Comparison of ENCODE assay signal across 1 cellular context in genomic region chr11:61361686-61362541, GRCh38.
TF ChIP-seq lines count a peak whose summit lies in the region.

Gene CYB561A3 (minus strand): TSS chr11:61361882. CDS start chr11:61356713, 5,169 bp downstream.
Gene TMEM138 (plus strand): TSS chr11:61362374. CDS start chr11:61364391, 2,017 bp downstream.

TF ChIP-seq in K562, 482 proteins besides CTCF, POLR2A, EP300 and RAD21 (continued from another document and continues in another):
- TF ChIP-seq FOXP4 (CRISPR knock-in tag; IDR thresholded peaks at IDR 0.05; ENCODE audit: borderline replicate concordance): no peak
- peak; percentile 58; the same call in 1 of the 2 replicates for TF ChIP-seq HDAC2 (IDR thresholded peaks at IDR 0.05)
- TF ChIP-seq HDAC3 (IDR thresholded peaks at IDR 0.05; ENCODE audit: borderline replicate concordance, partially characterized antibody): no peak
- peak; percentile 65; the same call in 1 of the 2 replicates for TF ChIP-seq ERF (CRISPR knock-in tag; IDR thresholded peaks at IDR 0.05)
- peak; percentile 90 for TF ChIP-seq EGR1 (conservative IDR thresholded peaks at IDR 0.05)
- no peak for TF ChIP-seq SMARCA5 (IDR thresholded peaks at IDR 0.05)
- TF ChIP-seq TCF7 (IDR thresholded peaks at IDR 0.05; ENCODE audit: borderline replicate concordance): no peak
- no peak for TF ChIP-seq DDX20 (tag; IDR thresholded peaks at IDR 0.05; ENCODE audit: low read depth)
- no peak for TF ChIP-seq ZNF146 (CRISPR knock-in tag; IDR thresholded peaks at IDR 0.05; ENCODE audit: unreplicated experiment)
- TF ChIP-seq NELFE (IDR thresholded peaks at IDR 0.05; ENCODE audit: insufficient read depth, insufficient read length): no peak
- TF ChIP-seq VEZF1 (CRISPR knock-in tag; IDR thresholded peaks at IDR 0.05): peak; percentile 63; the same call in 1 of the 2 replicates
- TF ChIP-seq ZNF324 (CRISPR knock-in tag; IDR thresholded peaks at IDR 0.05): no peak
- TF ChIP-seq ZNF12 (CRISPR knock-in tag; IDR thresholded peaks at IDR 0.05): 0 out of 2 replicates have a peak, but pooled peaks have one; percentile 50
- peak; percentile 90 for TF ChIP-seq ZNF395 (CRISPR knock-in tag; IDR thresholded peaks at IDR 0.05)
- no peak for TF ChIP-seq NCOA6 (IDR thresholded peaks at IDR 0.05)
- peak; percentile 74 for TF ChIP-seq POLR2H (tag; IDR thresholded peaks at IDR 0.05; ENCODE audit: low read depth)
- TF ChIP-seq CGGBP1 (CRISPR knock-in tag; IDR thresholded peaks at IDR 0.05): no peak
- no peak for TF ChIP-seq SRF (CRISPR knock-in tag; IDR thresholded peaks at IDR 0.05)
- no peak for TF ChIP-seq RBM25 (IDR thresholded peaks at IDR 0.05; ENCODE audit: low read depth, low read length, severe bottlenecking)
- TF ChIP-seq HOXB6 (CRISPR knock-in tag; IDR thresholded peaks at IDR 0.05; ENCODE audit: borderline replicate concordance): no peak
- TF ChIP-seq CXXC5 (CRISPR knock-in tag; IDR thresholded peaks at IDR 0.05): peak; percentile 91
- TF ChIP-seq TCFL5 (CRISPR knock-in tag; conservative IDR thresholded peaks at IDR 0.05): no peak
- 0 out of 2 replicates have a peak, but pooled peaks have one; percentile 8 for TF ChIP-seq PREB (CRISPR knock-in tag; IDR thresholded peaks at IDR 0.05)
- TF ChIP-seq ZNF699 (CRISPR knock-in tag; IDR thresholded peaks at IDR 0.05; ENCODE audit: insufficient replicate concordance): no peak
- TF ChIP-seq ADNP (tag; IDR thresholded peaks at IDR 0.05): no peak
- TF ChIP-seq GABPA (tag; conservative IDR thresholded peaks at IDR 0.05; ENCODE audit: low read depth): peak; percentile 98
- no peak for TF ChIP-seq RBM15 (IDR thresholded peaks at IDR 0.05; ENCODE audit: insufficient read depth, low read length)
- TF ChIP-seq MTA1 (IDR thresholded peaks at IDR 0.05; ENCODE audit: borderline replicate concordance): 0 out of 2 replicates have a peak, but pooled peaks have one; percentile 58
- no peak for TF ChIP-seq CBFA2T3 (IDR thresholded peaks at IDR 0.05)
- TF ChIP-seq ZNF165 (CRISPR knock-in tag; IDR thresholded peaks at IDR 0.05; ENCODE audit: borderline replicate concordance): no peak
- TF ChIP-seq CREBBP (IDR thresholded peaks at IDR 0.05; ENCODE audit: low read depth, low read length): no peak
- no peak for TF ChIP-seq ZC3H4 (CRISPR knock-in tag; IDR thresholded peaks at IDR 0.05; ENCODE audit: borderline replicate concordance)
- TF ChIP-seq ZNF644 (tag; IDR thresholded peaks at IDR 0.05; ENCODE audit: low read depth): no peak
- TF ChIP-seq ZNF79 (CRISPR knock-in tag; IDR thresholded peaks at IDR 0.05; ENCODE audit: low read depth): no peak
- TF ChIP-seq ESRRA (IDR thresholded peaks at IDR 0.05; ENCODE audit: borderline replicate concordance, low read depth): peak; percentile 53; the same call in 1 of the 2 replicates
- peak; percentile 83 for TF ChIP-seq MYBL2 (IDR thresholded peaks at IDR 0.05; ENCODE audit: low read depth)
- no peak for TF ChIP-seq MYBL2 (CRISPR knock-in tag; IDR thresholded peaks at IDR 0.05; ENCODE audit: borderline replicate concordance)
- no peak for TF ChIP-seq EZH2 (IDR thresholded peaks at IDR 0.05; ENCODE audit: borderline replicate concordance, low read depth, low read length)
- no peak for TF ChIP-seq PCBP2 (IDR thresholded peaks at IDR 0.05; ENCODE audit: low read depth, low read length, poor library complexity, severe bottlenecking)
- TF ChIP-seq PYGO2 (tag; IDR thresholded peaks at IDR 0.05): no peak
- no peak for TF ChIP-seq CBFA2T2 (conservative IDR thresholded peaks at IDR 0.05)
- TF ChIP-seq SRSF9 (IDR thresholded peaks at IDR 0.05; ENCODE audit: borderline replicate concordance, low read depth, low read length): no peak
- no peak; a peak in 1 of 4 replicates for TF ChIP-seq KDM4B (IDR thresholded peaks at IDR 0.05; ENCODE audit: borderline replicate concordance in 2 of 2, low read depth in 1 of 2)
- TF ChIP-seq TSC22D4 (tag; IDR thresholded peaks at IDR 0.05): no peak
- 0 out of 2 replicates have a peak, but pooled peaks have one; percentile 4 for TF ChIP-seq MIER1 (IDR thresholded peaks at IDR 0.05; ENCODE audit: low read depth)
- TF ChIP-seq E2F8 (IDR thresholded peaks at IDR 0.05; ENCODE audit: low read depth, partially characterized antibody): peak; percentile 83
- TF ChIP-seq JUN (IDR thresholded peaks at IDR 0.05; ENCODE audit: borderline replicate concordance, low read depth, low read length): no peak
- TF ChIP-seq JUN (CRISPR knock-in tag; IDR thresholded peaks at IDR 0.05; ENCODE audit: borderline replicate concordance): no peak
- peak; percentile 97 for TF ChIP-seq L3MBTL2 (IDR thresholded peaks at IDR 0.05)
- TF ChIP-seq SOX6 (IDR thresholded peaks at IDR 0.05): peak; percentile 30
- no peak for TF ChIP-seq ZNF384 (IDR thresholded peaks at IDR 0.05; ENCODE audit: low read depth, low read length)
- no peak for TF ChIP-seq ZNF134 (CRISPR knock-in tag; conservative IDR thresholded peaks at IDR 0.05)
- no peak for TF ChIP-seq KLF10 (CRISPR knock-in tag; IDR thresholded peaks at IDR 0.05)
- TF ChIP-seq NFIX (CRISPR knock-in tag; IDR thresholded peaks at IDR 0.05; ENCODE audit: low read depth): no peak
- no peak for TF ChIP-seq NR2F6 (CRISPR knock-in tag; IDR thresholded peaks at IDR 0.05)
- 0 out of 2 replicates have a peak, but pooled peaks have one; percentile 54 for TF ChIP-seq FOXK1 (CRISPR knock-in tag; IDR thresholded peaks at IDR 0.05; ENCODE audit: borderline replicate concordance)
- TF ChIP-seq MITF (IDR thresholded peaks at IDR 0.05): 0 out of 2 replicates have a peak, but pooled peaks have one; percentile 23
- TF ChIP-seq ZNF316 (IDR thresholded peaks at IDR 0.05): no peak
- TF ChIP-seq ZKSCAN8 (CRISPR knock-in tag; IDR thresholded peaks at IDR 0.05): no peak
- peak; percentile 63 for TF ChIP-seq RNF2 (IDR thresholded peaks at IDR 0.05)
- TF ChIP-seq EHMT2 (IDR thresholded peaks at IDR 0.05): no peak
- TF ChIP-seq ZNF780A (CRISPR knock-in tag; IDR thresholded peaks at IDR 0.05): no peak
